Comparison of ENCODE assay signal across 27 cellular contexts in the genomic region with DNA sequence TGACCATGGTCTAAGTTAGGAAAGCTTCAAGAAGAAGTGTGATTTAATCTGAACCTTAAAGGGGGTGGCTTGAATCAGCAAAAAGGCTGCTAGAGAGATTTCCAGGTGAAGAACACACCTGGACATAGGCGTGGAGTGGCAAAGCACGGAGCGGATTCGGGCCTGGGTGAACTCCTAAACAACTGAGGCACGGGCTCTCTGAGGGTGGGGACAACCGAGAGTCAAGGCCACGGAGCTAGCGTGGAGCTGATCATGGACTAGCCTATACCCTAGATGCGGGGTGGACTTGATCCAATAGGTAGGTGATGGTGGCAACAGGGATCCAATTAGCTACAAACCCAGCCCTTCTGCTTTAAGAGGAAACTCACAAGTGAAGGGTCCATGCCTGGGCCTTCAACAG. TPM values are rescaled to one million over a fixed set of nuclear protein-coding genes. Genes with fewer than 3 reads are reported as not detected.
"Had no signal": no experiment of that assay in that cellular context is flagged by ENCODE, and none has a peak within 500 bp of the region (broad histone marks: within the 10 kb centered on the region; RNA-seq: fewer than 3 reads in every experiment).

No MANE protein-coding gene starts in this region.

- H3K36me3 Mint-ChIP-seq: stimulated activated effector memory CD8-positive, alpha-beta T cell treated with anti-CD3 and anti-CD28 coated beads, Interleukin-12 subunit alpha, Interleukin-12 subunit beta, amount 100 ng/mL, for 72 hours; stimulated activated naive B cell treated with anti-CD40 and anti-IgM and Interleukin-4, amounts not matched to agents 10 μg/mL and 1 μg/mL and 100 μg/mL, for 72 hours had no signal

- DNase-seq: stimulated activated CD4-positive, alpha-beta T cell treated with anti-CD3 and anti-CD28 coated beads, Interleukin-2, amount 100 ng/mL, for 48 hours; stimulated activated CD4-positive, alpha-beta T cell treated with anti-CD3 and anti-CD28 coated beads, Interleukin-4, amount 100 ng/mL, for 1 hour; stimulated activated CD4-positive, alpha-beta T cell treated with anti-CD3 and anti-CD28 coated beads, Interleukin-4, amount 100 ng/mL, for 24 hours; stimulated activated CD4-positive, alpha-beta T cell treated with anti-CD3 and anti-CD28 coated beads, Interleukin-4, amount 100 ng/mL, for 4 hours; stimulated activated CD8-positive, alpha-beta memory T cell treated with anti-CD3 and anti-CD28 coated beads, Interleukin-4, amount 100 ng/mL, for 48 hours; stimulated activated naive B cell treated with anti-CD40 and anti-IgM and Interleukin-4, amounts not matched to agents 10 μg/mL and 1 μg/mL and 100 μg/mL, for 72 hours; stimulated activated naive CD4-positive, alpha-beta T cell; stimulated activated naive CD4-positive, alpha-beta T cell treated with Interleukin-2 at 50 U/mL for 16 hours; stimulated activated naive CD8-positive, alpha-beta T cell treated with anti-CD3 and anti-CD28 coated beads, Interleukin-15, amount 100 ng/mL, for 72 hours; stimulated activated naive CD8-positive, alpha-beta T cell treated with anti-CD3 and anti-CD28 coated beads, Interleukin-15, Interleukin-2, amounts not matched to agents 100 U/mL and 50 U/mL, for 24 hours; stomach; testis; thyroid gland; transverse colon; upper lobe of left lung; upper lobe of right lung; uterus had no signal

- H3K27me3 ChIP-seq: testis, thyroid gland, upper lobe of left lung, uterus, vagina had no signal

- H3K36me3 ChIP-seq: stomach, suprapubic skin, thoracic aorta, thyroid gland, tibial artery, tibial nerve, transverse colon, upper lobe of left lung, upper lobe of right lung, uterus, vagina had no signal

- ATAC-seq: stimulated activated effector memory CD8-positive, alpha-beta T cell treated with anti-CD3 and anti-CD28 coated beads, Interleukin-12 subunit alpha, Interleukin-12 subunit beta, amount 100 ng/mL, for 72 hours; stimulated activated memory B cell treated with anti-CD40 and anti-IgM and Interleukin-4, amounts not matched to agents 10 μg/mL and 1 μg/mL and 100 μg/mL, for 72 hours; stimulated activated naive B cell treated with anti-CD40 and anti-IgM and Interleukin-4, amounts not matched to agents 10 μg/mL and 1 μg/mL and 100 μg/mL, for 72 hours; stimulated activated naive CD8-positive, alpha-beta T cell treated with anti-CD3 and anti-CD28 coated beads, Interleukin-15, amount 100 ng/mL, for 72 hours; stimulated activated naive CD8-positive, alpha-beta T cell treated with anti-CD3 and anti-CD28 coated beads, Interleukin-15, Interleukin-2, amounts not matched to agents 100 U/mL and 50 U/mL, for 24 hours; upper lobe of right lung had no signal

- H3K4me1 ChIP-seq: stomach, suprapubic skin, testis, thyroid gland, tibial artery, tibial nerve, transverse colon, upper lobe of left lung, upper lobe of right lung, uterus, vagina had no signal

- H3K9me3 ChIP-seq: suprapubic skin, testis, thoracic aorta, thyroid gland, transverse colon, uterus, vagina had no signal

- H3K4me3 ChIP-seq: stomach, suprapubic skin, testis, thoracic aorta, thyroid gland, tibial artery, tibial nerve, transverse colon, upper lobe of left lung, upper lobe of right lung, uterus, vagina had no signal

- H3K9me3 Mint-ChIP-seq: stimulated activated naive CD8-positive, alpha-beta T cell treated with anti-CD3 and anti-CD28 coated beads, Interleukin-15, Interleukin-2, amounts not matched to agents 100 ng/mL and 50 ng/mL, for 24 hours; type B pancreatic cell had no signal

- H3K4me1 Mint-ChIP-seq: stimulated activated effector memory CD8-positive, alpha-beta T cell treated with anti-CD3 and anti-CD28 coated beads, Interleukin-12 subunit alpha, Interleukin-12 subunit beta, amount 100 ng/mL, for 72 hours; stimulated activated memory B cell treated with anti-CD40 and anti-IgM and Interleukin-4, amounts not matched to agents 10 μg/mL and 1 μg/mL and 100 μg/mL, for 72 hours; stimulated activated naive B cell treated with anti-CD40 and anti-IgM and Interleukin-4, amounts not matched to agents 10 μg/mL and 1 μg/mL and 100 μg/mL, for 72 hours; stimulated activated naive CD8-positive, alpha-beta T cell treated with anti-CD3 and anti-CD28 coated beads, Interleukin-15, amount 100 ng/mL, for 72 hours had no signal

- H3K4me3 Mint-ChIP-seq: stimulated activated effector memory CD8-positive, alpha-beta T cell treated with anti-CD3 and anti-CD28 coated beads, Interleukin-12 subunit alpha, Interleukin-12 subunit beta, amount 100 ng/mL, for 72 hours; stimulated activated memory B cell treated with anti-CD40 and anti-IgM and Interleukin-4, amounts not matched to agents 10 μg/mL and 1 μg/mL and 100 μg/mL, for 72 hours; stimulated activated naive B cell treated with anti-CD40 and anti-IgM and Interleukin-4, amounts not matched to agents 10 μg/mL and 1 μg/mL and 100 μg/mL, for 72 hours; stimulated activated naive CD8-positive, alpha-beta T cell treated with anti-CD3 and anti-CD28 coated beads, Interleukin-15, amount 100 ng/mL, for 72 hours; stimulated activated naive CD8-positive, alpha-beta T cell treated with anti-CD3 and anti-CD28 coated beads, Interleukin-15, Interleukin-2, amounts not matched to agents 100 ng/mL and 50 ng/mL, for 24 hours; type B pancreatic cell had no signal

- H3K27ac ChIP-seq: stomach, suprapubic skin, testis, thoracic aorta, thyroid gland, tibial artery, tibial nerve, transverse colon, upper lobe of left lung, upper lobe of right lung, uterus, vagina had no signal

- H3K27ac Mint-ChIP-seq: stimulated activated effector memory CD8-positive, alpha-beta T cell treated with anti-CD3 and anti-CD28 coated beads, Interleukin-12 subunit alpha, Interleukin-12 subunit beta, amount 100 ng/mL, for 72 hours; stimulated activated memory B cell treated with anti-CD40 and anti-IgM and Interleukin-4, amounts not matched to agents 10 μg/mL and 1 μg/mL and 100 μg/mL, for 72 hours; stimulated activated naive B cell treated with anti-CD40 and anti-IgM and Interleukin-4, amounts not matched to agents 10 μg/mL and 1 μg/mL and 100 μg/mL, for 72 hours; stimulated activated naive CD8-positive, alpha-beta T cell treated with anti-CD3 and anti-CD28 coated beads, Interleukin-15, amount 100 ng/mL, for 72 hours; stimulated activated naive CD8-positive, alpha-beta T cell treated with anti-CD3 and anti-CD28 coated beads, Interleukin-15, Interleukin-2, amounts not matched to agents 100 ng/mL and 50 ng/mL, for 24 hours; type B pancreatic cell had no signal

RNA-seq across cellular contexts. Expression of a gene that starts 27.8 kb away (rescaled TPM):
- total RNA-seq: ureter, vagina had no signal
- polyA plus RNA-seq: stomach had no signal
